Comparison of ENCODE assay signal across 10 cellular contexts in genomic region chr3:101725890-101726275, GRCh38. TPM values are rescaled to one million over a fixed set of nuclear protein-coding genes. Genes with fewer than 3 reads are reported as not detected.
A peak's percentile ranks its signal among the peaks of the same experiment; 100 is the strongest.
DNase-seq lines count a peak whose midpoint lies in the region; ATAC-seq and TF ChIP-seq lines count a peak whose summit lies in the region.
"Had no signal": no experiment of that assay in that cellular context is flagged by ENCODE, and none has a peak within 500 bp of the region (broad histone marks: within the 10 kb centered on the region; RNA-seq: fewer than 3 reads in every experiment).

No MANE protein-coding gene starts in this region.

- BruUV-seq in HCT116 (replicated peaks; lab: Mats Ljungman, UMichigan), result no TSS peak

- RAD21 ChIA-PET in HCT116 (lab: Charles Lee; ENCODE audit: low non-redundant PET in 1 of 2, low total read pairs in 2 of 2, uncharacterized antibody in 2 of 2, unreplicated experiment in 2 of 2), result no interaction called here

- WGBS in smooth muscle cell (ENCODE audit: low lambda C conversion rate), result 58% methylated on average over 3 of the region's 3 CpGs

- peaks cover 10% of the 10 kb centered on the region for H3F3A ChIP-seq in smooth muscle cell (ENCODE audit: low read depth)

- TF ChIP-seq POLR2A in HCT116 (IDR thresholded peaks at IDR 0.05; ENCODE audit: borderline replicate concordance, extremely low read depth, insufficient read depth, insufficient read length), result no peak

- no peak for TF ChIP-seq RAD21 in HCT116 (IDR thresholded peaks at IDR 0.05; ENCODE audit: low read depth)

- H3K9ac ChIP-seq in HCT116 (ENCODE audit: low read length), result peak overlapping the region; percentile 80
- peak overlapping the region; percentile 63 for H3K9ac ChIP-seq in smooth muscle cell (ENCODE audit: low read depth)

- H3K27ac ChIP-seq in HCT116 (ENCODE audit: low read depth, low read length) (no peak overlapping the region), WERI-Rb-1 (peak overlapping the region; percentile 93), smooth muscle cell (ENCODE audit: low read depth) (no peak overlapping the region)

- peaks cover 9 to 12% of the 10 kb centered on the region in 2 experiments; a peak in 2 of 4 replicates for H3K36me3 ChIP-seq in HCT116 (ENCODE audit: control insufficient read depth in 1 of 2, insufficient read depth in 2 of 2, low read length in 2 of 2)
- H3K36me3 ChIP-seq in WERI-Rb-1, result peaks cover 48% of the 10 kb centered on the region
- no peaks in the 10 kb centered on the region for H3K36me3 ChIP-seq in smooth muscle cell (ENCODE audit: low read depth)

- H3K4me2 ChIP-seq in HCT116 (ENCODE audit: low read length), result peak overlapping the region; percentile 99
- peak overlapping the region; percentile 84 for H3K4me2 ChIP-seq in smooth muscle cell

- H3K4me3 ChIP-seq in HCT116 (replicated peaks in 1 of 2; ENCODE audit: low read depth in 1 of 2, low read length in 2 of 2), result peak overlapping the region; percentile 95 to 99
- H3K4me3 ChIP-seq in WERI-Rb-1 (ENCODE audit: low read depth, low read length), result peak overlapping the region; percentile 93
- peak overlapping the region; percentile 82 to 97 for H3K4me3 ChIP-seq in foreskin fibroblast (ENCODE audit: low read depth in 1 of 2, low read length in 2 of 2)
- peak overlapping the region; percentile 76 for H3K4me3 ChIP-seq in smooth muscle cell

- H3K4me1 ChIP-seq in HCT116 (ENCODE audit: control insufficient read depth in 1 of 2, insufficient read depth in 2 of 2, low read length in 2 of 2), result peaks cover 3 to 7% of the 10 kb centered on the region in 2 experiments; a peak in 3 of 4 replicates
- H3K4me1 ChIP-seq in smooth muscle cell (ENCODE audit: low read depth), result peaks cover 18% of the 10 kb centered on the region

- DNase-seq in HCT116 (ENCODE audit: low read depth, low spot score), result no peak
- DNase-seq in WERI-Rb-1, result no peak
- DNase-seq in foreskin fibroblast, result no peak
- DNase-seq in smooth muscle cell (lab: John Stamatoyannopoulos, UW; ENCODE audit: unreplicated experiment), result no peak
- no peak for DNase-seq in NCI-H774 (lab: John Stamatoyannopoulos, UW)
- no peak for DNase-seq in mesenteric fat pad (ENCODE audit: low spot score)
- DNase-seq in NCI-H510A treated with DMSO at 0.1 percent for 48 hours (lab: John Stamatoyannopoulos, UW), result no peak
- DNase-seq: activated CD4-positive, CD25-positive, alpha-beta regulatory T cell; HCEC 1CT had no signal

- H3K9me3 ChIP-seq in HCT116 (ENCODE audit: control insufficient read depth in 1 of 2, insufficient read depth in 1 of 2, low read depth in 1 of 2, low read length in 2 of 2) (no peaks in the 10 kb centered on the region), WERI-Rb-1 (ENCODE audit: severe bottlenecking) (no peaks in the 10 kb centered on the region), smooth muscle cell (replicated peaks; ENCODE audit: low read depth) (no peaks in the 10 kb centered on the region)

- CTCF ChIA-PET in HCT116 (lab: Charles Lee), result no interaction called here

- POLR2A ChIA-PET in HCT116 (lab: Charles Lee), result no interaction called here

- no peaks in the 10 kb centered on the region for H3K9me2 ChIP-seq in HCT116 (ENCODE audit: insufficient read depth)

- ATAC-seq in HCT116 (no peak), GM18519 (IDR thresholded peaks at IDR 0.05; ENCODE audit: low FRiP score, unreplicated experiment) (no peak)

- H3K79me2 ChIP-seq in HCT116 (ENCODE audit: insufficient read depth, low read length) (peaks cover 10% of the 10 kb centered on the region; the same call in 1 of the 2 replicates), smooth muscle cell (ENCODE audit: low read depth) (peaks cover 18% of the 10 kb centered on the region)

- TF ChIP-seq CTCF in HCT116 (IDR thresholded peaks at IDR 0.05 in 2 of 3, conservative IDR thresholded peaks at IDR 0.05 in 1 of 3; ENCODE audit: borderline replicate concordance in 1 of 3, insufficient read depth in 1 of 3, low read depth in 2 of 3, low read length in 2 of 3) (no peak), WERI-Rb-1 (IDR thresholded peaks at IDR 0.05; ENCODE audit: low read depth, low read length) (no peak), foreskin fibroblast (IDR thresholded peaks at IDR 0.05; ENCODE audit: low read depth, low read length) (no peak), smooth muscle cell (IDR thresholded peaks at IDR 0.05; ENCODE audit: borderline replicate concordance, insufficient read depth, poor library complexity, severe bottlenecking) (no peak)

- H3K27me3 ChIP-seq in HCT116 (ENCODE audit: insufficient read depth, low read length) (no peaks in the 10 kb centered on the region), WERI-Rb-1 (ENCODE audit: insufficient read depth, low read depth, severe bottlenecking) (no peaks in the 10 kb centered on the region), smooth muscle cell (ENCODE audit: low read depth) (no peaks in the 10 kb centered on the region)

- intact Hi-C loops in HCT116 (cut with micrococcal nuclease), result no loop called here

- H4K20me1 ChIP-seq in HCT116 (ENCODE audit: insufficient read depth), result no peaks in the 10 kb centered on the region
- no peaks in the 10 kb centered on the region for H4K20me1 ChIP-seq in smooth muscle cell (ENCODE audit: low read depth)

- H2AFZ ChIP-seq in HCT116 (ENCODE audit: low read depth, low read length, poor library complexity, severe bottlenecking), result peak overlapping the region; percentile 97
- H2AFZ ChIP-seq in smooth muscle cell (ENCODE audit: low read depth), result peak overlapping the region; percentile 95

TF ChIP-seq in HCT116, 20 proteins besides CTCF, POLR2A, EP300 and RAD21 (continues in another document):
- TF ChIP-seq EZH2phosphoT487 (IDR thresholded peaks at IDR 0.05; ENCODE audit: borderline replicate concordance) (no peak), SP1 (IDR thresholded peaks at IDR 0.05; ENCODE audit: low read depth) (no peak), ELF1 (IDR thresholded peaks at IDR 0.05; ENCODE audit: borderline replicate concordance, low read depth) (no peak), EZH2 (IDR thresholded peaks at IDR 0.05) (no peak), EGR1 (IDR thresholded peaks at IDR 0.05; ENCODE audit: low read depth) (no peak)
- TF ChIP-seq, protein P1, sequence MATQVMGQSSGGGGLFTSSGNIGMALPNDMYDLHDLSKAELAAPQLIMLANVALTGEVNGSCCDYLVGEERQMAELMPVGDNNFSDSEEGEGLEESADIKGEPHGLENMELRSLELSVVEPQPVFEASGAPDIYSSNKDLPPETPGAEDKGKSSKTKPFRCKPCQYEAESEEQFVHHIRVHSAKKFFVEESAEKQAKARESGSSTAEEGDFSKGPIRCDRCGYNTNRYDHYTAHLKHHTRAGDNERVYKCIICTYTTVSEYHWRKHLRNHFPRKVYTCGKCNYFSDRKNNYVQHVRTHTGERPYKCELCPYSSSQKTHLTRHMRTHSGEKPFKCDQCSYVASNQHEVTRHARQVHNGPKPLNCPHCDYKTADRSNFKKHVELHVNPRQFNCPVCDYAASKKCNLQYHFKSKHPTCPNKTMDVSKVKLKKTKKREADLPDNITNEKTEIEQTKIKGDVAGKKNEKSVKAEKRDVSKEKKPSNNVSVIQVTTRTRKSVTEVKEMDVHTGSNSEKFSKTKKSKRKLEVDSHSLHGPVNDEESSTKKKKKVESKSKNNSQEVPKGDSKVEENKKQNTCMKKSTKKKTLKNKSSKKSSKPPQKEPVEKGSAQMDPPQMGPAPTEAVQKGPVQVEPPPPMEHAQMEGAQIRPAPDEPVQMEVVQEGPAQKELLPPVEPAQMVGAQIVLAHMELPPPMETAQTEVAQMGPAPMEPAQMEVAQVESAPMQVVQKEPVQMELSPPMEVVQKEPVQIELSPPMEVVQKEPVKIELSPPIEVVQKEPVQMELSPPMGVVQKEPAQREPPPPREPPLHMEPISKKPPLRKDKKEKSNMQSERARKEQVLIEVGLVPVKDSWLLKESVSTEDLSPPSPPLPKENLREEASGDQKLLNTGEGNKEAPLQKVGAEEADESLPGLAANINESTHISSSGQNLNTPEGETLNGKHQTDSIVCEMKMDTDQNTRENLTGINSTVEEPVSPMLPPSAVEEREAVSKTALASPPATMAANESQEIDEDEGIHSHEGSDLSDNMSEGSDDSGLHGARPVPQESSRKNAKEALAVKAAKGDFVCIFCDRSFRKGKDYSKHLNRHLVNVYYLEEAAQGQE (IDR thresholded peaks at IDR 0.05; ENCODE audit: low read depth), result no peak
- TF ChIP-seq, protein P2, sequence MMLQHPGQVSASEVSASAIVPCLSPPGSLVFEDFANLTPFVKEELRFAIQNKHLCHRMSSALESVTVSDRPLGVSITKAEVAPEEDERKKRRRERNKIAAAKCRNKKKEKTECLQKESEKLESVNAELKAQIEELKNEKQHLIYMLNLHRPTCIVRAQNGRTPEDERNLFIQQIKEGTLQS (IDR thresholded peaks at IDR 0.05), result no peak
- TF ChIP-seq, protein P3, sequence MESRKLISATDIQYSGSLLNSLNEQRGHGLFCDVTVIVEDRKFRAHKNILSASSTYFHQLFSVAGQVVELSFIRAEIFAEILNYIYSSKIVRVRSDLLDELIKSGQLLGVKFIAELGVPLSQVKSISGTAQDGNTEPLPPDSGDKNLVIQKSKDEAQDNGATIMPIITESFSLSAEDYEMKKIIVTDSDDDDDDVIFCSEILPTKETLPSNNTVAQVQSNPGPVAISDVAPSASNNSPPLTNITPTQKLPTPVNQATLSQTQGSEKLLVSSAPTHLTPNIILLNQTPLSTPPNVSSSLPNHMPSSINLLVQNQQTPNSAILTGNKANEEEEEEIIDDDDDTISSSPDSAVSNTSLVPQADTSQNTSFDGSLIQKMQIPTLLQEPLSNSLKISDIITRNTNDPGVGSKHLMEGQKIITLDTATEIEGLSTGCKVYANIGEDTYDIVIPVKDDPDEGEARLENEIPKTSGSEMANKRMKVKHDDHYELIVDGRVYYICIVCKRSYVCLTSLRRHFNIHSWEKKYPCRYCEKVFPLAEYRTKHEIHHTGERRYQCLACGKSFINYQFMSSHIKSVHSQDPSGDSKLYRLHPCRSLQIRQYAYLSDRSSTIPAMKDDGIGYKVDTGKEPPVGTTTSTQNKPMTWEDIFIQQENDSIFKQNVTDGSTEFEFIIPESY (IDR thresholded peaks at IDR 0.05; ENCODE audit: extremely low read depth, insufficient replicate concordance, low read length), result no peak

RNA-seq across cellular contexts. Expression of gene CEP97, which starts 1.5 kb away (rescaled TPM):
- 15.7 TPM for total RNA-seq in HCT116 (2021; ENCODE audit: unreplicated experiment)
- 1.9 and 3.7 TPM in 2 replicates for polyA plus RNA-seq in HCT116 (2012)
- total RNA-seq in smooth muscle cell, result 20.8 and 21.2 TPM in 2 replicates
- polyA plus RNA-seq in smooth muscle cell, result 3.5 and 4.3 TPM in 2 replicates
- 6.2 TPM for total RNA-seq in mesenteric fat pad

RNA-seq across cellular contexts. Expression of gene RPL24, which starts 39.4 kb away (rescaled TPM):
- total RNA-seq in HCT116 (2021; ENCODE audit: unreplicated experiment) (1,397 TPM), smooth muscle cell (1,956 and 2,011 TPM in 2 replicates), mesenteric fat pad (734 TPM)
- polyA plus RNA-seq in HCT116 (2012), result 839 and 1,049 TPM in 2 replicates
- polyA plus RNA-seq in smooth muscle cell, result 452 and 518 TPM in 2 replicates

RNA-seq across cellular contexts. Expression of gene ZBTB11, which starts 49.0 kb away (rescaled TPM):
- total RNA-seq in HCT116 (2021; ENCODE audit: unreplicated experiment) (20.4 TPM), smooth muscle cell (33.7 and 36.3 TPM in 2 replicates), mesenteric fat pad (15.1 TPM)
- 7.2 and 7.5 TPM in 2 replicates for polyA plus RNA-seq in HCT116 (2012)
- polyA plus RNA-seq in smooth muscle cell, result 7.6 and 9.1 TPM in 2 replicates

RNA-seq across cellular contexts. Expression of gene NXPE3, which starts 53.1 kb away (rescaled TPM):
- 4.3 TPM for total RNA-seq in HCT116 (2021; ENCODE audit: unreplicated experiment)
- 2.3 and 2.5 TPM in 2 replicates for polyA plus RNA-seq in HCT116 (2012)
- total RNA-seq in smooth muscle cell, result 8.6 and 10.2 TPM in 2 replicates
- 5.6 and 7.0 TPM in 2 replicates for polyA plus RNA-seq in smooth muscle cell
- total RNA-seq in mesenteric fat pad, result 11.0 TPM
